In the genomic region with DNA sequence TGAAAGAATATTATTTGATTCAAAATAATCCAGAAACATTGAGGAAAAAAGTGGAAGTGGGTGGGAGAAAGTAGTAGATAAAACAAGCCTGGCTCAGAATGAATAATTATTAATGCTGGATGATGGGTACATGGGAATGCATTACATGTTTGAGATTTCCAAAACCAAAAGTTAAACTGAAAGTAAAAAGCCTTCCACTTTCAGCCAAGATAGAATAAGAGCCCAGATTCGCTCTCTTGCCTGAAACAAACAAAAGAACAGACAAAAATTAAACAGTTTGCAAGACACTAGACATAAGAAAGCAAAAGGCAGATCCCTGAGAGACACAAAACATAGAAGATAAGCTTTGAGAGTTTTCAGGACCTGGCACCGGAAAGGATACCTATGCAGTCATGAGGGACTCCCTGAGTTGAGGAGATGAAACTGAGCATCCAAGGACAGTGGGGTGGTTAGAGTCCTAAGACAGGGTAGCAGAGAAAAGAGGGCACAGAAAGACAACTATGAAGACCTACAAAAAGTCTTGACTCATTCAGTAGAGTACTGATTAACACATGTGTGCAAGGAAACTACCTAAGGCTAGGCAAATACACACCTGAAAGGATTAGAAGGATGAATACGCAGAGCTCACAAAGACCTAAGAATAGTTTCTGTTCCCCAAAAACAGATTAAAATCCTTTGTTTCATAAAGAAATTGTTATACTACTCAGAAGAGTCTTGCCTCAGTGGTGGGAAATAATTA, we compare ENCODE assay signal across 8 cellular contexts. TPM values are rescaled to one million over a fixed set of nuclear protein-coding genes. Genes with fewer than 3 reads are reported as not detected.
DNase-seq lines count a peak whose midpoint lies in the region; ATAC-seq and TF ChIP-seq lines count a peak whose summit lies in the region.

No MANE protein-coding gene starts in this region.

- H3K4me3 Mint-ChIP-seq in effector memory CD8-positive, alpha-beta T cell = no peak overlapping the region

- POLR2A ChIA-PET in GM10248 (lab: Yijun Ruan, JAX) = no interaction called here

- no peaks in the 10 kb centered on the region for H3K9me3 Mint-ChIP-seq in effector memory CD8-positive, alpha-beta T cell

- H3K4me1 Mint-ChIP-seq in effector memory CD8-positive, alpha-beta T cell (ENCODE audit: low read depth in 2 of 2) = peaks cover 5 to 7% of the 10 kb centered on the region in 2 donors

- H3K27me3 Mint-ChIP-seq in effector memory CD8-positive, alpha-beta T cell = no peaks in the 10 kb centered on the region

- TF ChIP-seq CTCF in GM10248 (IDR thresholded peaks at IDR 0.05; ENCODE audit: control extremely low read depth, extremely low read depth, low read depth, missing control alignments) = no peak

- H3K27ac Mint-ChIP-seq in effector memory CD8-positive, alpha-beta T cell = no peak overlapping the region

- no peaks in the 10 kb centered on the region for H3K36me3 Mint-ChIP-seq in effector memory CD8-positive, alpha-beta T cell (ENCODE audit: insufficient read depth)

- CTCF ChIA-PET in GM10248 (lab: Yijun Ruan, JAX) = interaction anchor here (0.8 to 3.3 kb wide), 3 partner anchors 12 to 470 kb away, joined by 3 to 14 read pairs (median 3); no protein-coding TSS in a partner anchor

- ATAC-seq in GM19468 (IDR thresholded peaks at IDR 0.05; ENCODE audit: extremely low read depth, unreplicated experiment) = peak; percentile 27
- peak; percentile 85 for ATAC-seq in HG03442 (IDR thresholded peaks at IDR 0.05; ENCODE audit: unreplicated experiment)
- peak; percentile 55 for ATAC-seq in left lobe of liver
- ATAC-seq in effector memory CD8-positive, alpha-beta T cell (replicated peaks) = no peak

- DNase-seq in GM10248 (ENCODE audit: extremely low spot score) = peak; percentile 25
- no peak for DNase-seq in left lobe of liver (ENCODE audit: low spot score)
- DNase-seq in NCI-H1694 treated with DMSO at 0.1 percent for 48 hours (lab: John Stamatoyannopoulos, UW) = no peak
- DNase-seq in activated gamma-delta T cell treated with Interleukin-2 at 50 U/mL for 16 hours = no peak
- no peak for DNase-seq in hepatic stellate cell (ENCODE audit: low spot score)
- no peak for DNase-seq in effector memory CD8-positive, alpha-beta T cell

RNA-seq across cellular contexts. Expression of gene CEP83, which starts 54.1 kb away (rescaled TPM):
- total RNA-seq in left lobe of liver = 3.5 TPM
